In the genomic region with DNA sequence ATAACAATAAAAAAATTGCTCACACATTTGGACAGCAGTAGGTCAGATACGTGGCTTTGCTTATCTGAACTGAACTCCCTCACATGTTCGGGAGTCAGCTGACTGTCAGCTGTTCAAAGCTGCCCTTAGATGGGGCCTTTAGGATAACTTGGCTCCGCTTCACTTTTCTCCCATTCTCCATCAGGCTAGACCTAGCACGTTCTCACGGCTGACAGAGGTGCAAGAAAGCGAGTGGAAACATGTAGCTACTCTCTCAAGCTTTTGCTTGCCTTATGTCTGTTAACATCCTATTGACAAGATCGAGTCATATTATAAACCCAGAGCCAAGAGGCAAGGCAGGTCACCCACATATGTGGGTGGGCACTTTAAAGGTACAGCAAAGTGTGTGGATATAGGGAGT, we compare ENCODE assay signal across 26 cellular contexts.
"Had no signal": no experiment of that assay in that cellular context is flagged by ENCODE, and none has a peak within 500 bp of the region (broad histone marks: within the 10 kb centered on the region; RNA-seq: fewer than 3 reads in every experiment).

No MANE protein-coding gene starts in this region.

- H3K27me3 ChIP-seq: ascending aorta, breast epithelium, esophagus muscularis mucosa, gastroesophageal sphincter had no signal

- H3K27ac ChIP-seq: ascending aorta, breast epithelium, coronary artery, esophagus muscularis mucosa, gastroesophageal sphincter, VCaP had no signal

- H3K4me1 ChIP-seq: ascending aorta, breast epithelium, esophagus muscularis mucosa, gastroesophageal sphincter had no signal

- ATAC-seq: activated naive CD4-positive, alpha-beta T cell treated with anti-CD3 and anti-CD28 coated beads, Interleukin-2, amount 50 U/mL, for 72 hours; activated T-cell treated with anti-CD3 and anti-CD28 coated beads, Interleukin-2, amount 50 U/mL, for 72 hours; effector memory CD8-positive, alpha-beta T cell; gastroesophageal sphincter; WTC11 had no signal

- H3K4me3 ChIP-seq: ascending aorta, breast epithelium, coronary artery, esophagus muscularis mucosa, gastroesophageal sphincter had no signal

- DNase-seq: activated CD4-positive, alpha-beta memory T cell treated with anti-CD3 and anti-CD28 coated beads, Interleukin-2, amount 10 ng/mL, durations not matched to agents 7 days and 5 days; activated CD4-positive, alpha-beta T cell treated with anti-CD3 and anti-CD28 coated beads for 1 hour; activated CD4-positive, alpha-beta T cell treated with anti-CD3 and anti-CD28 coated beads for 4 hours; activated CD4-positive, alpha-beta T cell treated with anti-CD3 and anti-CD28 coated beads, Interleukin-2, amount 10 ng/mL, durations not matched to agents 7 days and 5 days; activated CD4-positive, alpha-beta T cell treated with anti-CD3 and anti-CD28 coated beads, Interleukin-2, amount 50 U/mL, for 4 hours; activated CD8-positive, alpha-beta memory T cell treated with anti-CD3 and anti-CD28 coated beads, Interleukin-2, amount 50 U/mL, for 48 hours; activated gamma-delta T cell; activated naive CD4-positive, alpha-beta T cell; activated naive CD4-positive, alpha-beta T cell treated with anti-CD3 and anti-CD28 coated beads, Interleukin-2, amount 10 ng/mL, durations not matched to agents 7 days and 5 days; activated naive CD8-positive, alpha-beta T cell treated with anti-CD3 and anti-CD28 coated beads, Interleukin-2, amount 10 ng/mL, durations not matched to agents 7 days and 5 days; activated T-cell treated with anti-CD3 and anti-CD28 coated beads for 4 hours; activated T-cell treated with anti-CD3 and anti-CD28 coated beads, Interleukin-2, amount 50 U/mL, for 24 hours; activated T-cell treated with anti-CD3 and anti-CD28 coated beads, Interleukin-2, amount 50 U/mL, for 72 hours; dermis blood vessel endothelial cell; effector CD4-positive, alpha-beta T cell; effector memory CD8-positive, alpha-beta T cell; foreskin melanocyte; T-helper 2 cell had no signal
